38 cellular contexts compared by ENCODE assay signal in the genomic region with DNA sequence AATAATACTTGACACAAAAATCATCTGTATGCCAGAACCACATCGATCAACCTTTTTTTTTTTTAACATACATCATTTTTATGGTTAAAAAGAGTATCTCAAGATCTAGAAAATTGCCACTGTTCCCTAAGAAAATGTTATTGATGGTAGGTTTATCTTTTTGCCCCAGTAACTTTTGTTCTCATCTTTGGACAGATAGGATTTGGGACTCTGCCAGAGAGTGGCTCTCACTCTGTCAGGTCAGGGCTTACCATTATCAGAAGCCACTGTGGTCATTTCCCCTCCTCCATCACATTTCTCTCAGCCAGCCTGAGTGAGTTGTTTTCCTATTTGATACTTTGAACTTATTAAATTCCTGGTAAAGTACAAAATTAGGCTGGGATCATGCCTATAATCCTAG.
"Had no signal": no experiment of that assay in that cellular context is flagged by ENCODE, and none has a peak within 500 bp of the region (broad histone marks: within the 10 kb centered on the region; RNA-seq: fewer than 3 reads in every experiment).

No MANE protein-coding gene starts in this region.

- ATAC-seq: activated CD4-positive, alpha-beta T cell treated with anti-CD3 and anti-CD28 coated beads for 36 hours; activated CD8-positive, alpha-beta memory T cell treated with anti-CD3 and anti-CD28 coated beads, Interleukin-2, amount 10 ng/mL, durations not matched to agents 7 days and 5 days; activated CD8-positive, alpha-beta T cell treated with anti-CD3 and anti-CD28 coated beads, Interleukin-2, amount 10 ng/mL, durations not matched to agents 7 days and 5 days; activated naive CD8-positive, alpha-beta T cell treated with anti-CD3 and anti-CD28 coated beads, Interleukin-2, amount 50 U/mL, for 24 hours; esophagus mucosa; T-helper 17 cell had no signal

- H3K4me1 Mint-ChIP-seq: activated CD4-positive, alpha-beta T cell treated with anti-CD3 and anti-CD28 coated beads for 36 hours; activated CD4-positive, alpha-beta T cell treated with anti-CD3 and anti-CD28 coated beads, Interleukin-2, amount 10 ng/mL, durations not matched to agents 24 days and 14 days; activated CD8-positive, alpha-beta memory T cell treated with anti-CD3 and anti-CD28 coated beads, Interleukin-2, amount 10 ng/mL, durations not matched to agents 7 days and 5 days; activated naive CD4-positive, alpha-beta T cell treated with anti-CD3 and anti-CD28 coated beads, Interleukin-2, amount 50 U/mL, for 24 hours; activated naive CD8-positive, alpha-beta T cell treated with anti-CD3 and anti-CD28 coated beads for 36 hours; activated naive CD8-positive, alpha-beta T cell treated with anti-CD3 and anti-CD28 coated beads, Interleukin-2, amount 50 U/mL, for 24 hours; T-helper 17 cell had no signal

- H3K27me3 Mint-ChIP-seq: activated CD4-positive, alpha-beta memory T cell treated with anti-CD3 and anti-CD28 coated beads for 36 hours; activated CD4-positive, alpha-beta T cell treated with anti-CD3 and anti-CD28 coated beads for 36 hours; activated CD4-positive, alpha-beta T cell treated with anti-CD3 and anti-CD28 coated beads, Interleukin-2, amount 10 ng/mL, durations not matched to agents 24 days and 14 days; activated CD8-positive, alpha-beta memory T cell treated with anti-CD3 and anti-CD28 coated beads, Interleukin-2, amount 10 ng/mL, durations not matched to agents 7 days and 5 days; activated naive CD4-positive, alpha-beta T cell treated with anti-CD3 and anti-CD28 coated beads, Interleukin-2, amount 50 U/mL, for 24 hours; activated naive CD8-positive, alpha-beta T cell treated with anti-CD3 and anti-CD28 coated beads for 36 hours; activated naive CD8-positive, alpha-beta T cell treated with anti-CD3 and anti-CD28 coated beads, Interleukin-2, amount 50 U/mL, for 24 hours; brain; T-helper 17 cell had no signal

- H3K27ac Mint-ChIP-seq: activated CD4-positive, alpha-beta memory T cell treated with anti-CD3 and anti-CD28 coated beads for 36 hours; activated CD4-positive, alpha-beta T cell treated with anti-CD3 and anti-CD28 coated beads for 36 hours; activated CD4-positive, alpha-beta T cell treated with anti-CD3 and anti-CD28 coated beads, Interleukin-2, amount 10 ng/mL, durations not matched to agents 24 days and 14 days; activated CD8-positive, alpha-beta memory T cell treated with anti-CD3 and anti-CD28 coated beads, Interleukin-2, amount 10 ng/mL, durations not matched to agents 7 days and 5 days; activated CD8-positive, alpha-beta T cell treated with anti-CD3 and anti-CD28 coated beads, Interleukin-2, amount 10 ng/mL, durations not matched to agents 7 days and 5 days; activated naive CD4-positive, alpha-beta T cell treated with anti-CD3 and anti-CD28 coated beads for 36 hours; activated naive CD4-positive, alpha-beta T cell treated with anti-CD3 and anti-CD28 coated beads, Interleukin-2, amount 50 U/mL, for 24 hours; activated naive CD8-positive, alpha-beta T cell treated with anti-CD3 and anti-CD28 coated beads for 36 hours; activated naive CD8-positive, alpha-beta T cell treated with anti-CD3 and anti-CD28 coated beads, Interleukin-2, amount 50 U/mL, for 24 hours; activated T-helper 1 cell treated with anti-CD3 and anti-CD28 coated beads, Interleukin-12 subunit alpha, Interleukin-12 subunit beta, Interleukin-2, Interleukin-4 antibody, amounts not matched to agents 30 ng/mL and 10 ng/mL and 1 ng/mL, durations not matched to agents 14 hours and 24 hours and 36 hours; activated T-helper 2 cell treated with anti-CD3 and anti-CD28 coated beads, Interferon-gamma antibody, Interleukin-2, Interleukin-4, amounts not matched to agents 10 μg/mL and 5 μg/mL and 100 μg/mL, durations not matched to agents 14 hours and 24 hours and 36 hours; T-helper 17 cell; T-helper 2 cell treated with Interferon-gamma antibody and Interleukin-4, amounts not matched to agents 5 μg/mL and 100 μg/mL, for 36 hours had no signal

- H3K4me3 Mint-ChIP-seq: activated CD4-positive, alpha-beta memory T cell treated with anti-CD3 and anti-CD28 coated beads for 36 hours; activated CD4-positive, alpha-beta T cell treated with anti-CD3 and anti-CD28 coated beads for 36 hours; activated CD4-positive, alpha-beta T cell treated with anti-CD3 and anti-CD28 coated beads, Interleukin-2, amount 10 ng/mL, durations not matched to agents 24 days and 14 days; activated CD8-positive, alpha-beta memory T cell treated with anti-CD3 and anti-CD28 coated beads, Interleukin-2, amount 10 ng/mL, durations not matched to agents 7 days and 5 days; activated CD8-positive, alpha-beta T cell treated with anti-CD3 and anti-CD28 coated beads, Interleukin-2, amount 10 ng/mL, durations not matched to agents 7 days and 5 days; activated naive CD4-positive, alpha-beta T cell treated with anti-CD3 and anti-CD28 coated beads for 36 hours; activated naive CD4-positive, alpha-beta T cell treated with anti-CD3 and anti-CD28 coated beads, Interleukin-2, amount 50 U/mL, for 24 hours; activated naive CD8-positive, alpha-beta T cell treated with anti-CD3 and anti-CD28 coated beads for 36 hours; activated naive CD8-positive, alpha-beta T cell treated with anti-CD3 and anti-CD28 coated beads, Interleukin-2, amount 50 U/mL, for 24 hours; activated T-helper 1 cell treated with anti-CD3 and anti-CD28 coated beads, Interleukin-12 subunit alpha, Interleukin-12 subunit beta, Interleukin-2, Interleukin-4 antibody, amounts not matched to agents 30 ng/mL and 10 ng/mL and 1 ng/mL, durations not matched to agents 14 hours and 24 hours and 36 hours; brain; T-helper 17 cell; T-helper 2 cell treated with Interferon-gamma antibody and Interleukin-4, amounts not matched to agents 5 μg/mL and 100 μg/mL, for 36 hours had no signal

- FAIRE-seq: endometrium, endothelial cell of umbilical vein, frontal cortex had no signal

- H3K36me3 ChIP-seq: breast epithelium, colonic mucosa had no signal

- H3K27ac ChIP-seq: ascending aorta, breast epithelium, cardiac muscle cell, colonic mucosa, epithelial cell of prostate had no signal

- H3K27me3 ChIP-seq: adrenal gland, ascending aorta, breast epithelium, cardiac muscle cell, colonic mucosa had no signal

- H3K9me3 ChIP-seq: adrenal gland, ascending aorta, breast epithelium, colonic mucosa had no signal

- DNase-seq: activated CD4-positive, alpha-beta memory T cell treated with anti-CD3 and anti-CD28 coated beads for 36 hours; activated CD4-positive, alpha-beta T cell treated with anti-CD3 and anti-CD28 coated beads for 36 hours; activated CD4-positive, alpha-beta T cell treated with anti-CD3 and anti-CD28 coated beads, Interleukin-2, amount 10 ng/mL, durations not matched to agents 24 days and 14 days; activated CD4-positive, CD25-positive, alpha-beta regulatory T cell; activated CD4-positive, CD25-positive, alpha-beta regulatory T cell treated with anti-CD3 and anti-CD28 coated beads, Interleukin-2, amount 50 U/mL, for 72 hours; activated CD8-positive, alpha-beta memory T cell treated with anti-CD3 and anti-CD28 coated beads, Interleukin-2, amount 10 ng/mL, durations not matched to agents 7 days and 5 days; activated CD8-positive, alpha-beta memory T cell treated with anti-CD3 and anti-CD28 coated beads, Interleukin-2, amount 50 U/mL, for 4 hours; activated CD8-positive, alpha-beta T cell treated with anti-CD3 and anti-CD28 coated beads, Interleukin-2, amount 10 ng/mL, durations not matched to agents 7 days and 5 days; activated effector memory CD4-positive, alpha-beta T cell treated with anti-CD3 and anti-CD28 coated beads, Interleukin-2, amount 50 U/mL, for 16 hours; activated naive CD4-positive, alpha-beta T cell treated with anti-CD3 and anti-CD28 coated beads for 36 hours; activated naive CD8-positive, alpha-beta T cell treated with anti-CD3 and anti-CD28 coated beads for 36 hours; activated naive CD8-positive, alpha-beta T cell treated with anti-CD3 and anti-CD28 coated beads, Interleukin-2, amount 50 U/mL, for 24 hours; activated T-cell treated with anti-CD3 and anti-CD28 coated beads, Interleukin-2, amount 50 U/mL, for 1 hour; activated T-cell treated with anti-CD3 and anti-CD28 coated beads, Interleukin-2, amount 50 U/mL, for 48 hours; adrenal gland; amygdala; central memory CD4-positive, alpha-beta T cell; cerebellar nuclear complex; colonic mucosa; effector CD8-positive, alpha-beta T cell; foreskin fibroblast; head of caudate nucleus; T-helper 1 cell; T-helper 17 cell; T1000 had no signal

- H3K4me3 ChIP-seq: adrenal gland, ascending aorta, breast epithelium, cardiac muscle cell, colonic mucosa had no signal

- H3K4me1 ChIP-seq: adrenal gland, ascending aorta, breast epithelium, colonic mucosa had no signal

- H3K9me3 Mint-ChIP-seq: activated CD4-positive, alpha-beta memory T cell treated with anti-CD3 and anti-CD28 coated beads for 36 hours; activated CD4-positive, alpha-beta T cell treated with anti-CD3 and anti-CD28 coated beads, Interleukin-2, amount 10 ng/mL, durations not matched to agents 24 days and 14 days; activated naive CD4-positive, alpha-beta T cell treated with anti-CD3 and anti-CD28 coated beads for 36 hours; activated naive CD4-positive, alpha-beta T cell treated with anti-CD3 and anti-CD28 coated beads, Interleukin-2, amount 50 U/mL, for 24 hours; activated naive CD8-positive, alpha-beta T cell treated with anti-CD3 and anti-CD28 coated beads for 36 hours; activated naive CD8-positive, alpha-beta T cell treated with anti-CD3 and anti-CD28 coated beads, Interleukin-2, amount 50 U/mL, for 24 hours; activated T-helper 1 cell treated with anti-CD3 and anti-CD28 coated beads, Interleukin-12 subunit alpha, Interleukin-12 subunit beta, Interleukin-2, Interleukin-4 antibody, amounts not matched to agents 30 ng/mL and 10 ng/mL and 1 ng/mL, durations not matched to agents 14 hours and 24 hours and 36 hours; activated T-helper 2 cell treated with anti-CD3 and anti-CD28 coated beads, Interferon-gamma antibody, Interleukin-2, Interleukin-4, amounts not matched to agents 10 μg/mL and 5 μg/mL and 100 μg/mL, durations not matched to agents 14 hours and 24 hours and 36 hours; brain; T-helper 2 cell treated with Interferon-gamma antibody and Interleukin-4, amounts not matched to agents 5 μg/mL and 100 μg/mL, for 36 hours had no signal
